ENCODE assay signal across 14 cellular contexts in the genomic region with DNA sequence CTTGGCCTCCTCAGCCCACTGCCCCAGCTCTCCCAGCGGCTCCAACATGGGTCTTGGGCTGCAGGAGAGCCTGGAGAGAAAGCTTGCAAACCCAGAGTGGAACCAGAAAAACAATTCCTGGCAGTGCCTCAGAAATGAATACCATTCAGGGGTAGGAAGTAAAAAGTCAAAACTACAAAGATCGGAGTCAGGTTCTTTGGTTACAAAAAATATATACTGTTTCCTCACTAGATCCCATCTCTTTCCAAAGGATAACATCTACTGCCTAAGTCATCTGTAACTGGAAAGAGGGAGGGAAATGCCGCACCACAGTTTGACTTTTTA. TPM values are rescaled to one million over a fixed set of nuclear protein-coding genes. Genes with fewer than 3 reads are reported as not detected.
DNase-seq lines count a peak whose midpoint lies in the region; ATAC-seq and TF ChIP-seq lines count a peak whose summit lies in the region.
"Had no signal": no experiment of that assay in that cellular context is flagged by ENCODE, and none has a peak within 500 bp of the region (broad histone marks: within the 10 kb centered on the region; RNA-seq: fewer than 3 reads in every experiment).

No MANE protein-coding gene starts in this region.

- no peaks in the 10 kb centered on the region; the same call in 1 of the 2 replicates for H3K36me3 ChIP-seq in BJ (ENCODE audit: control insufficient read depth, insufficient read depth, low read length)
- no peaks in the 10 kb centered on the region for H3K36me3 ChIP-seq in ascending aorta
- no peaks in the 10 kb centered on the region for H3K36me3 ChIP-seq in gastrocnemius medialis
- H3K36me3 ChIP-seq: BE2C had no signal

- H3K27ac ChIP-seq in ascending aorta, result peak overlapping the region; percentile 83 to 91
- peak overlapping the region; percentile 42 for H3K27ac ChIP-seq in layer of hippocampus (ENCODE audit: low read depth, low read length)
- H3K27ac ChIP-seq in gastrocnemius medialis, result peak overlapping the region; percentile 38 to 58 (median 54)

- TF ChIP-seq CTCF in BJ (IDR thresholded peaks at IDR 0.05; ENCODE audit: insufficient read depth, low read depth, low read length), result no peak
- no peak for TF ChIP-seq CTCF in ascending aorta (IDR thresholded peaks at IDR 0.05)
- no peak for TF ChIP-seq CTCF in gastrocnemius medialis (IDR thresholded peaks at IDR 0.05 in 4 of 5, conservative IDR thresholded peaks at IDR 0.05 in 1 of 5)

- H3K4me3 ChIP-seq in BJ (ENCODE audit: low read depth, low read length) (0 out of 2 replicates have a peak overlapping the region, but pooled peaks have one; percentile 5), ascending aorta (peak overlapping the region; percentile 14 to 49), gastrocnemius medialis (no peak overlapping the region)

- CTCF ChIA-PET in BJ (lab: Yijun Ruan, JAX), result interaction anchor here (1.0 to 2.2 kb wide), 5 partner anchors 12 to 83 kb away, joined by 3 to 13 read pairs (median 3); partner anchors contain the start of gene CREB3L2

- POLR2A ChIA-PET in BJ (lab: Charles Lee), result interaction anchor here (0.6 kb wide), 1 partner anchor 13 kb away, joined by 3 read pairs; no protein-coding TSS in a partner anchor

- no peaks in the 10 kb centered on the region for H3K9me3 ChIP-seq in ascending aorta
- H3K9me3 ChIP-seq in gastrocnemius medialis, result no peaks in the 10 kb centered on the region
- H3K9me3 ChIP-seq: BE2C had no signal

- no peak for DNase-seq in BJ (ENCODE audit: low read depth)
- no peak for DNase-seq in ascending aorta (ENCODE audit: low spot score in 2 of 2)
- no peak for DNase-seq in gastrocnemius medialis
- DNase-seq in NCI-H1436 (lab: John Stamatoyannopoulos, UW), result no peak
- DNase-seq in effector CD8-positive, alpha-beta T cell (lab: John Stamatoyannopoulos, UW), result no peak
- no peak for DNase-seq in activated naive CD4-positive, alpha-beta T cell treated with anti-CD3 and anti-CD28 coated beads, Interleukin-2, amount 50 U/mL, for 16 hours
- DNase-seq: activated CD4-positive, CD25-positive, alpha-beta regulatory T cell; activated T-cell treated with anti-CD3 and anti-CD28 coated beads, Interleukin-2, amount 50 U/mL, for 48 hours; BE2C; caudate nucleus; NCI-H345; SHP77 treated with DMSO at 0.1 percent for 48 hours had no signal

- no peak for TF ChIP-seq POLR2A in gastrocnemius medialis (IDR thresholded peaks at IDR 0.05)

- in situ Hi-C loops in gastrocnemius medialis (cut with MboI; ENCODE audit: low sequenced_read_pairs in 4 of 4), result no loop called here

- intact Hi-C loops in ascending aorta (cut with DNase I) (no loop called here), gastrocnemius medialis (cut with DNase I; ENCODE audit: low total_unique reads) (no loop called here)

- ATAC-seq in gastrocnemius medialis (no peak), HG02678 (IDR thresholded peaks at IDR 0.05; ENCODE audit: unreplicated experiment) (no peak)

- peaks cover 50 to 83% of the 10 kb centered on the region in 2 donors for H3K4me1 ChIP-seq in ascending aorta
- peaks cover 37 to 75% of the 10 kb centered on the region in 2 donors for H3K4me1 ChIP-seq in gastrocnemius medialis

- H3K27me3 ChIP-seq in BJ (ENCODE audit: control insufficient read depth, insufficient read depth, low read length) (no peaks in the 10 kb centered on the region), ascending aorta (no peaks in the 10 kb centered on the region), layer of hippocampus (ENCODE audit: control insufficient read depth, insufficient read depth, low read length) (no peaks in the 10 kb centered on the region), gastrocnemius medialis (no peaks in the 10 kb centered on the region)
- H3K27me3 ChIP-seq: BE2C had no signal

RNA-seq across cellular contexts. Expression of gene CREB3L2, which starts 14.9 kb away (rescaled TPM):
- 50.3 and 62.2 TPM in 2 replicates for polyA plus RNA-seq in BJ (2011; rRNA removed)
- 87.7 and 119 TPM in 2 replicates for polyA minus RNA-seq in BJ (2011; rRNA and poly(A)+ RNA removed)
- total RNA-seq in ascending aorta (38.5 TPM), gastrocnemius medialis (10 to 100 TPM in 1 of 4 donors, 1 to 10 TPM in 3; 2.8 to 12.0 (median 5.4) TPM)

Comparison
In these comparisons a context has a peak if more than half of its experiments do, and no peak if none do; other contexts are left out.
1. H3K4me3 ChIP-seq: peak in BJ (single experiment) and ascending aorta (2 of 2); none in gastrocnemius medialis (0 of 4).
2. Peak in every context shown above with its lines, with median percentiles within 50 percentile points of each other: H3K27ac ChIP-seq.